Comparison of ENCODE assay signal across 17 cellular contexts in genomic region chr3:63141-63845, GRCh38.
DNase-seq lines count a peak whose midpoint lies in the region; ATAC-seq and TF ChIP-seq lines count a peak whose summit lies in the region.
"Had no signal": no experiment of that assay in that cellular context is flagged by ENCODE, and none has a peak within 500 bp of the region (broad histone marks: within the 10 kb centered on the region; RNA-seq: fewer than 3 reads in every experiment).

No MANE protein-coding gene starts in this region.

- peaks cover 9% of the 10 kb centered on the region for H3K4me1 Mint-ChIP-seq in endodermal cell
- H3K4me1 Mint-ChIP-seq: activated naive CD4-positive, alpha-beta T cell treated with anti-CD3 and anti-CD28 coated beads, Interleukin-2, amount 50 U/mL, for 24 hours; memory B cell; stimulated activated naive B cell treated with anti-CD40 and anti-IgM and Interleukin-4, amounts not matched to agents 10 μg/mL and 1 μg/mL and 100 μg/mL, for 72 hours had no signal

- no peak for TF ChIP-seq POLR2A in heart left ventricle (IDR thresholded peaks at IDR 0.05)
- no peak for TF ChIP-seq POLR2A in tibial nerve (IDR thresholded peaks at IDR 0.05)
- no peak for TF ChIP-seq POLR2A in uterus (IDR thresholded peaks at IDR 0.05)
- TF ChIP-seq POLR2A in stomach (IDR thresholded peaks at IDR 0.05) = no peak

- H3K27me3 ChIP-seq in right cardiac atrium (ENCODE audit: control insufficient read depth, insufficient read depth) (no peaks in the 10 kb centered on the region), heart left ventricle (peaks cover 0 to 2% (median 0%) of the 10 kb centered on the region in 9 donors), endodermal cell (ENCODE audit: control insufficient read depth, insufficient read depth, low read length, poor library complexity, severe bottlenecking) (no peaks in the 10 kb centered on the region), tibial nerve (no peaks in the 10 kb centered on the region), uterus (no peaks in the 10 kb centered on the region), stomach (no peaks in the 10 kb centered on the region)

- H3K27ac ChIP-seq in right cardiac atrium (ENCODE audit: low read length) = no peak overlapping the region
- H3K27ac ChIP-seq in heart left ventricle = no peak overlapping the region
- H3K27ac ChIP-seq in endodermal cell (ENCODE audit: low read depth, low read length) = peak overlapping the region; percentile 33
- peak overlapping the region; percentile 37 to 80 (median 66) for H3K27ac ChIP-seq in tibial nerve
- no peak overlapping the region for H3K27ac ChIP-seq in uterus
- H3K27ac ChIP-seq in stomach = peak overlapping the region in 2 of 5 donors; percentile 23 to 37

- H3K9me3 Mint-ChIP-seq in endodermal cell = no peaks in the 10 kb centered on the region
- H3K9me3 Mint-ChIP-seq: activated naive CD4-positive, alpha-beta T cell treated with anti-CD3 and anti-CD28 coated beads, Interleukin-2, amount 50 U/mL, for 24 hours; memory B cell; stimulated activated naive B cell treated with anti-CD40 and anti-IgM and Interleukin-4, amounts not matched to agents 10 μg/mL and 1 μg/mL and 100 μg/mL, for 72 hours had no signal

- no peak overlapping the region for H3K4me3 Mint-ChIP-seq in endodermal cell
- H3K4me3 Mint-ChIP-seq: activated naive CD4-positive, alpha-beta T cell treated with anti-CD3 and anti-CD28 coated beads, Interleukin-2, amount 50 U/mL, for 24 hours; CD4-positive, alpha-beta T cell; memory B cell; stimulated activated naive B cell treated with anti-CD40 and anti-IgM and Interleukin-4, amounts not matched to agents 10 μg/mL and 1 μg/mL and 100 μg/mL, for 72 hours had no signal

- H3K27ac Mint-ChIP-seq in endodermal cell = no peak overlapping the region
- H3K27ac Mint-ChIP-seq: activated naive CD4-positive, alpha-beta T cell treated with anti-CD3 and anti-CD28 coated beads, Interleukin-2, amount 50 U/mL, for 24 hours; CD4-positive, alpha-beta T cell; memory B cell; stimulated activated naive B cell treated with anti-CD40 and anti-IgM and Interleukin-4, amounts not matched to agents 10 μg/mL and 1 μg/mL and 100 μg/mL, for 72 hours had no signal

- TF ChIP-seq EP300 in tibial nerve (IDR thresholded peaks at IDR 0.05) = peak in 1 of 2 donors; percentile 73
- no peak for TF ChIP-seq EP300 in stomach (IDR thresholded peaks at IDR 0.05)

- H3K9me3 ChIP-seq in right cardiac atrium (ENCODE audit: control insufficient read depth, low read length) (no peaks in the 10 kb centered on the region), heart left ventricle (no peaks in the 10 kb centered on the region), endodermal cell (ENCODE audit: control insufficient read depth, low read length) (peaks cover 78% of the 10 kb centered on the region), tibial nerve (no peaks in the 10 kb centered on the region), uterus (no peaks in the 10 kb centered on the region), stomach (no peaks in the 10 kb centered on the region)

- H3K4me3 ChIP-seq in right cardiac atrium (ENCODE audit: low read length) (no peak overlapping the region), heart left ventricle (no peak overlapping the region), endodermal cell (ENCODE audit: low read length) (peak overlapping the region; percentile 27), tibial nerve (no peak overlapping the region), uterus (no peak overlapping the region), stomach (no peak overlapping the region)

- 51% methylated on average over 7 of the region's 7 CpGs for WGBS in right cardiac atrium
- 61 to 67% (median 65%) methylated on average over 7 of the region's 7 CpGs for WGBS in heart left ventricle, 4 donors
- 83 to 86% methylated on average over 6 to 7 of the region's 7 CpGs for WGBS in endodermal cell (ENCODE audit: insufficient coverage in 1 of 2, insufficient read length in 1 of 2), 2 experiments
- 32 to 34% methylated on average over 7 of the region's 7 CpGs for WGBS in tibial nerve, 2 donors
- WGBS in stomach, 5 donors = 12 to 30% (median 19%) methylated on average over 7 of the region's 7 CpGs

- intact Hi-C loops in right cardiac atrium (cut with DNase I) = no loop called here
- intact Hi-C loops in heart left ventricle (cut with DNase I) = no loop called here
- intact Hi-C loops in uterus (cut with DNase I; ENCODE audit: low total_unique reads) = no loop called here
- intact Hi-C loops in stomach (cut with DNase I; ENCODE audit: low total_unique reads) = no loop called here

- peaks cover 2% of the 10 kb centered on the region for H3K27me3 Mint-ChIP-seq in endodermal cell (ENCODE audit: insufficient read depth)

- peak; percentile 56 to 60 for ATAC-seq in right cardiac atrium
- no peak for ATAC-seq in heart left ventricle
- no peak for ATAC-seq in HG03045 (IDR thresholded peaks at IDR 0.05; ENCODE audit: unreplicated experiment)
- ATAC-seq: stimulated activated naive B cell treated with anti-CD40 and anti-IgM and Interleukin-4, amounts not matched to agents 10 μg/mL and 1 μg/mL and 100 μg/mL, for 72 hours had no signal

- no peaks in the 10 kb centered on the region for H3K36me3 Mint-ChIP-seq in endodermal cell (ENCODE audit: low read depth)
- H3K36me3 Mint-ChIP-seq: activated naive CD4-positive, alpha-beta T cell treated with anti-CD3 and anti-CD28 coated beads, Interleukin-2, amount 50 U/mL, for 24 hours; memory B cell; stimulated activated naive B cell treated with anti-CD40 and anti-IgM and Interleukin-4, amounts not matched to agents 10 μg/mL and 1 μg/mL and 100 μg/mL, for 72 hours had no signal

- H3K9ac ChIP-seq in endodermal cell (ENCODE audit: extremely low read depth, low read length, poor library complexity, severe bottlenecking) = no peak overlapping the region

- H3K36me3 ChIP-seq in heart left ventricle (no peaks in the 10 kb centered on the region), endodermal cell (ENCODE audit: control insufficient read depth, insufficient read depth, low read length) (no peaks in the 10 kb centered on the region), tibial nerve (no peaks in the 10 kb centered on the region), uterus (no peaks in the 10 kb centered on the region), stomach (no peaks in the 10 kb centered on the region)

- H3K4me1 ChIP-seq in right cardiac atrium (ENCODE audit: control insufficient read depth, insufficient read depth, low read length) (no peaks in the 10 kb centered on the region), heart left ventricle (no peaks in the 10 kb centered on the region), endodermal cell (ENCODE audit: control insufficient read depth, insufficient read depth, low read length) (no peaks in the 10 kb centered on the region), tibial nerve (peaks cover 0 to 34% (median 10%) of the 10 kb centered on the region in 4 donors), uterus (no peaks in the 10 kb centered on the region), stomach (peaks cover 4 to 11% (median 7%) of the 10 kb centered on the region in 4 donors)

- DNase-seq in right cardiac atrium (no peak), heart left ventricle (no peak), endodermal cell (peak; percentile 45), mucosa of gallbladder (ENCODE audit: low spot score) (peak; percentile 11), tibial nerve (ENCODE audit: low spot score in 2 of 2) (peak in 1 of 2 donors; percentile 13), uterus (no peak), stomach (no peak)
- DNase-seq: ACHN; activated CD4-positive, alpha-beta T cell treated with anti-CD3 and anti-CD28 coated beads for 4 hours; activated T-cell treated with anti-CD3 and anti-CD28 coated beads for 4 hours; CD4-positive, alpha-beta T cell; foreskin fibroblast; SHP77 treated with DMSO at 0.1 percent for 48 hours; stimulated activated naive B cell treated with anti-CD40 and anti-IgM and Interleukin-4, amounts not matched to agents 10 μg/mL and 1 μg/mL and 100 μg/mL, for 72 hours had no signal

- no peak for TF ChIP-seq CTCF in heart left ventricle (IDR thresholded peaks at IDR 0.05)
- no peak for TF ChIP-seq CTCF in endodermal cell (conservative IDR thresholded peaks at IDR 0.05)
- TF ChIP-seq CTCF in tibial nerve (IDR thresholded peaks at IDR 0.05) = no peak
- no peak for TF ChIP-seq CTCF in uterus (IDR thresholded peaks at IDR 0.05)
- TF ChIP-seq CTCF in stomach (IDR thresholded peaks at IDR 0.05) = no peak

Comparison
In these comparisons a context has a peak if more than half of its experiments do, and no peak if none do; other contexts are left out.
1. ATAC-seq: peak in right cardiac atrium (2 of 2); none in heart left ventricle (0 of 4) and HG03045 (single experiment).
2. DNase-seq: peak in endodermal cell (single experiment) and mucosa of gallbladder (single experiment); none in right cardiac atrium (0 of 3), heart left ventricle (0 of 5), uterus (0 of 2) and stomach (single experiment).
3. H3K27ac ChIP-seq: peak in endodermal cell (single experiment) and tibial nerve (4 of 4); none in right cardiac atrium (single experiment), heart left ventricle (0 of 12) and uterus (0 of 2).